In the genomic region with DNA sequence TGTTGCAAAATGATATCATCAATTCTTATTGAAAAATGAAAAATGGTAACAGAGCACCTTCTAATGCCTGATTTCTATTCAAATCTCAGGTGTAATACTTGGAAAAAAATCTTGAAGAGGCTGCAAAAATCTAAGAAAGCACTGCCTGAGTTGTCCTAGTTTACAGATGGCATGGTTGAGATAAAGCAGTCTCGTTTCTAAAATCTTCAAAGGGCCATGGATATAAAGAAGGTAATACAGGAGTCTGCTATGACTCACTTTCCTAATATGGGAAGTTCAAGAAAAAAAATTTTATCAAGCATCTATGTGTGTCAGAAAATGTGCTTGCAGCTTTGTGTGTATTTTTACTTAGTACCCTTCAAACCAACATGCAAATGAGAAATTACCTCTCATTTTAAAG, we compare ENCODE assay signal across 5 cellular contexts.
"Had no signal": no experiment of that assay in that cellular context is flagged by ENCODE, and none has a peak within 500 bp of the region (broad histone marks: within the 10 kb centered on the region; RNA-seq: fewer than 3 reads in every experiment).

No MANE protein-coding gene starts in this region.

- ATAC-seq: GM23338, K562 had no signal

- H3K4me2 ChIP-seq: GM23338 had no signal

- DNase-seq: H9, HCEC 1CT, IMR-90 had no signal

- H3K4me3 ChIP-seq: GM23338, K562 had no signal
